13 cellular contexts compared by ENCODE assay signal in the genomic region with DNA sequence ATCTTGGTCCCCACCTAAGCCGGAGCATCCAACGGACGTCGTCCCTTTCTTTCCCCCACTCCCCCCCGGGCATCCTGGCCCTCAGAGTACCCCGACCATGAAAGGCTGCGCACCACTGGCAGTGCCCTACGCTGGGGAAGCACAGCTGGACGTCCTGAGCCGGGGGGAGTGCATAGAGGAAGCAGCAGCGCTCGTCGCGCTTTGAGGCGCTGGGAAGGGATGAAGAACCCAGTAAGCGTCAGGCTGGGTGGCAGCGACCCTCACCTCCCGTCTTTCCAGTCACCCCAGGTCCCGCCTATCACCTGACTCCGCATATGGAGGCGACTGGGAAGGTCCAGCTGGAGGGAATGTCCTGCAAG. TPM values are rescaled to one million over a fixed set of nuclear protein-coding genes. Genes with fewer than 3 reads are reported as not detected.
DNase-seq lines count a peak whose midpoint lies in the region; ATAC-seq lines count a peak whose summit lies in the region.
"Had no signal": no experiment of that assay in that cellular context is flagged by ENCODE, and none has a peak within 500 bp of the region (broad histone marks: within the 10 kb centered on the region; RNA-seq: fewer than 3 reads in every experiment).

No MANE protein-coding gene starts in this region.

- peak overlapping the region; percentile 85 for H3K4me3 ChIP-seq in iPS-18c (ENCODE audit: insufficient read depth, low read depth, low read length)

- POLR2A ChIA-PET in T-cell (lab: Charles Lee): interaction anchor here in 1 of 2 donors (0.6 kb wide), 1 partner anchor 897 kb away, joined by 3 read pairs; no protein-coding TSS in a partner anchor

- H3K36me3 Mint-ChIP-seq in activated T-cell treated with anti-CD3 and anti-CD28 coated beads, Interleukin-2, amount 50 U/mL, for 4 hours (ENCODE audit: insufficient read depth): no peaks in the 10 kb centered on the region
- no peaks in the 10 kb centered on the region for H3K36me3 Mint-ChIP-seq in T-cell
- peaks cover 29% of the 10 kb centered on the region for H3K36me3 Mint-ChIP-seq in stimulated activated effector memory CD8-positive, alpha-beta T cell treated with anti-CD3 and anti-CD28 coated beads, Interleukin-12 subunit alpha, Interleukin-12 subunit beta, amount 100 ng/mL, for 72 hours

- H3K9me3 ChIP-seq in iPS-18c (ENCODE audit: control insufficient read depth, insufficient read depth, low read length): no peaks in the 10 kb centered on the region
- H3K9me3 ChIP-seq: colonic mucosa, spleen had no signal

- H3K9me3 Mint-ChIP-seq in activated T-cell treated with anti-CD3 and anti-CD28 coated beads, Interleukin-2, amount 50 U/mL, for 4 hours: no peaks in the 10 kb centered on the region
- no peaks in the 10 kb centered on the region for H3K9me3 Mint-ChIP-seq in T-cell
- H3K9me3 Mint-ChIP-seq in stimulated activated effector memory CD8-positive, alpha-beta T cell treated with anti-CD3 and anti-CD28 coated beads, Interleukin-12 subunit alpha, Interleukin-12 subunit beta, amount 100 ng/mL, for 72 hours: no peaks in the 10 kb centered on the region

- H3K4me1 Mint-ChIP-seq in activated T-cell treated with anti-CD3 and anti-CD28 coated beads, Interleukin-2, amount 50 U/mL, for 4 hours (ENCODE audit: low read depth): peaks cover 47% of the 10 kb centered on the region
- H3K4me1 Mint-ChIP-seq in T-cell: peaks cover 46 to 60% (median 52%) of the 10 kb centered on the region in 3 donors
- peaks cover 54% of the 10 kb centered on the region for H3K4me1 Mint-ChIP-seq in stimulated activated effector memory CD8-positive, alpha-beta T cell treated with anti-CD3 and anti-CD28 coated beads, Interleukin-12 subunit alpha, Interleukin-12 subunit beta, amount 100 ng/mL, for 72 hours

- H3K27me3 Mint-ChIP-seq in activated T-cell treated with anti-CD3 and anti-CD28 coated beads, Interleukin-2, amount 50 U/mL, for 4 hours (ENCODE audit: low read depth): peaks cover 2% of the 10 kb centered on the region
- H3K27me3 Mint-ChIP-seq in T-cell: no peaks in the 10 kb centered on the region

- CTCF ChIA-PET in T-cell (lab: Charles Lee): no interaction called here

- no peak for ATAC-seq in activated T-cell treated with anti-CD3 and anti-CD28 coated beads, Interleukin-2, amount 50 U/mL, for 4 hours
- no peak for ATAC-seq in T-cell (replicated peaks in 1 of 4)
- no peak for ATAC-seq in stimulated activated effector memory CD8-positive, alpha-beta T cell treated with anti-CD3 and anti-CD28 coated beads, Interleukin-12 subunit alpha, Interleukin-12 subunit beta, amount 100 ng/mL, for 72 hours
- ATAC-seq: esophagus mucosa had no signal

- H3K27ac Mint-ChIP-seq in T-cell: no peak overlapping the region
- peak overlapping the region; percentile 10 for H3K27ac Mint-ChIP-seq in stimulated activated effector memory CD8-positive, alpha-beta T cell treated with anti-CD3 and anti-CD28 coated beads, Interleukin-12 subunit alpha, Interleukin-12 subunit beta, amount 100 ng/mL, for 72 hours

- no peak for DNase-seq in activated T-cell treated with anti-CD3 and anti-CD28 coated beads, Interleukin-2, amount 50 U/mL, for 4 hours
- DNase-seq in activated T-cell treated with anti-CD3 and anti-CD28 coated beads, Interleukin-2, amount 50 U/mL, for 48 hours: no peak
- DNase-seq in T-cell: no peak
- no peak for DNase-seq in stimulated activated effector memory CD8-positive, alpha-beta T cell treated with anti-CD3 and anti-CD28 coated beads, Interleukin-12 subunit alpha, Interleukin-12 subunit beta, amount 100 ng/mL, for 72 hours (ENCODE audit: low spot score in 2 of 2)
- no peak for DNase-seq in NCI-H82 (lab: John Stamatoyannopoulos, UW)
- no peak for DNase-seq in MV-4-11 (lab: John Stamatoyannopoulos, UW)
- DNase-seq in NCI-H146 treated with DMSO at 0.1 percent for 48 hours (lab: John Stamatoyannopoulos, UW; ENCODE audit: unreplicated experiment): no peak
- DNase-seq: NCI-H1930 had no signal

- peak overlapping the region; percentile 77 for H3K4me3 Mint-ChIP-seq in activated T-cell treated with anti-CD3 and anti-CD28 coated beads, Interleukin-2, amount 50 U/mL, for 4 hours
- H3K4me3 Mint-ChIP-seq in T-cell: peak overlapping the region; percentile 65 to 75 (median 67)
- H3K4me3 Mint-ChIP-seq in stimulated activated effector memory CD8-positive, alpha-beta T cell treated with anti-CD3 and anti-CD28 coated beads, Interleukin-12 subunit alpha, Interleukin-12 subunit beta, amount 100 ng/mL, for 72 hours: peak overlapping the region; percentile 86

RNA-seq across cellular contexts. Expression of a gene that starts 5.7 kb away (rescaled TPM):
- total RNA-seq in activated T-cell treated with anti-CD3 and anti-CD28 coated beads, Interleukin-2, amount 50 U/mL, for 4 hours: 1 to 10 TPM; 3.1 to 4.8 (median 3.5) TPM
- 10 to 100 TPM in 3 of 5 donors, 1 to 10 TPM in 2; 7.0 to 31.1 (median 12.8) TPM for total RNA-seq in T-cell

RNA-seq across cellular contexts. Expression of a gene that starts 13.6 kb away (rescaled TPM):
- under 1 TPM in 2 of 3 donors, not detected in 1; 0.33 to 0.34 TPM for total RNA-seq in activated T-cell treated with anti-CD3 and anti-CD28 coated beads, Interleukin-2, amount 50 U/mL, for 4 hours
- under 1 TPM in 3 of 5 donors, not detected in 2; 0.26 to 0.44 (median 0.38) TPM for total RNA-seq in T-cell

RNA-seq across cellular contexts. Expression of a gene that starts 19.2 kb away (rescaled TPM):
- 1 to 10 TPM; 5.9 to 6.8 (median 6.3) TPM for total RNA-seq in activated T-cell treated with anti-CD3 and anti-CD28 coated beads, Interleukin-2, amount 50 U/mL, for 4 hours
- total RNA-seq in T-cell: 100 to 1,000 TPM; 169 to 240 (median 199) TPM

RNA-seq across cellular contexts. Expression of a gene that starts 22.1 kb away (rescaled TPM):
- total RNA-seq in activated T-cell treated with anti-CD3 and anti-CD28 coated beads, Interleukin-2, amount 50 U/mL, for 4 hours: not detected
- not detected for total RNA-seq in T-cell
- total RNA-seq: Right ventricle myocardium superior, spleen had no signal

RNA-seq across cellular contexts. Expression of a gene that starts 31.4 kb away (rescaled TPM):
- total RNA-seq in activated T-cell treated with anti-CD3 and anti-CD28 coated beads, Interleukin-2, amount 50 U/mL, for 4 hours: 1 to 10 TPM; 2.7 to 4.9 (median 3.4) TPM
- total RNA-seq in T-cell: under 1 TPM in 2 of 5 donors, not detected in 3; 0.21 to 0.35 TPM

Comparison
In these comparisons a context has a peak if more than half of its experiments do, and no peak if none do; other contexts are left out.
1. RNA of a gene that starts 19.2 kb away (total RNA-seq): 169 to 240 TPM in T-cell; 5.9 to 6.8 TPM in activated T-cell treated with anti-CD3 and anti-CD28 coated beads, Interleukin-2, amount 50 U/mL, for 4 hours; every median in the first group is over 10 times any median in the second.
2. Peak in every context shown above with its lines, with median percentiles within 50 percentile points of each other: H3K4me3 Mint-ChIP-seq.